In the genomic region with DNA sequence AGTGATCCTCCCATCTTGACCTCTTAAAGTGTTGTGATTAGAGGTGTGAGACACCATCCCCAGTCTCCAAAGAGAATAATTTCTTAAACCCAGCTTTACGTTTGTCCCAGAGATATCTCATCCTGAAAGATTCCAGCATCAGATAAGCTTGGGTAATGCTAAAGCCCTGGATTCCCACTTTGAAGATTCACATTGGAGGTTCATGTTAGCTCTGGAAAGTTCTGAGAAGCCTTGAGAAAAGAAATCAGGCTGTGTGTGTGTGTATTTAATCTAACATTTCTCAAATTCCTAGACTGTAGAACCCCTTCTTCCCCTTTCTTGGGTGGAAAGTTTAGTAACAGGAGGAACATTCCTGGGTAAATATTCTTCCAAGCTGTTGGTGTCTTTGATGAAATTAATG, we compare ENCODE assay signal across 28 cellular contexts. TPM values are rescaled to one million over a fixed set of nuclear protein-coding genes. Genes with fewer than 3 reads are reported as not detected.
DNase-seq lines count a peak whose midpoint lies in the region; ATAC-seq and TF ChIP-seq lines count a peak whose summit lies in the region.
"Had no signal": no experiment of that assay in that cellular context is flagged by ENCODE, and none has a peak within 500 bp of the region (broad histone marks: within the 10 kb centered on the region; RNA-seq: fewer than 3 reads in every experiment).

No MANE protein-coding gene starts in this region.

- H3K4me1 ChIP-seq in mammary epithelial cell (ENCODE audit: insufficient read depth, low read length) (peaks cover 13% of the 10 kb centered on the region), esophagus squamous epithelium (peaks cover 0 to 37% (median 7%) of the 10 kb centered on the region in 3 donors), heart right ventricle (peaks cover 2 to 59% (median 27%) of the 10 kb centered on the region in 9 donors)

- no peak overlapping the region for H3K9ac ChIP-seq in mammary epithelial cell (ENCODE audit: insufficient read depth, low read length)

- CTCF ChIA-PET in MCF 10A (lab: Yijun Ruan, JAX): interaction anchor here (0.6 kb wide), 2 partner anchors 10 to 635 kb away, joined by 3 to 4 read pairs; no protein-coding TSS in a partner anchor
- CTCF ChIA-PET in mammary epithelial cell (lab: Charles Lee; ENCODE audit: low non-redundant PET): no interaction called here

- peaks cover 51% of the 10 kb centered on the region for H3K79me2 ChIP-seq in mammary epithelial cell (ENCODE audit: insufficient read depth, low read length)

- H3K36me3 Mint-ChIP-seq in MCF 10A (ENCODE audit: insufficient read depth, unreplicated experiment) (peaks cover 32% of the 10 kb centered on the region), nephron progenitor cell (ENCODE audit: low read depth) (peaks cover 66% of the 10 kb centered on the region)
- peaks cover 15% of the 10 kb centered on the region for H3K36me3 Mint-ChIP-seq in central memory CD8-positive, alpha-beta T cell (ENCODE audit: insufficient read depth)
- H3K36me3 Mint-ChIP-seq: activated naive CD8-positive, alpha-beta T cell treated with anti-CD3 and anti-CD28 coated beads, Interleukin-2, amount 10 ng/mL, durations not matched to agents 7 days and 5 days had no signal

- H3K27me3 ChIP-seq in mammary epithelial cell (ENCODE audit: insufficient read depth, low read length) (no peaks in the 10 kb centered on the region), esophagus squamous epithelium (no peaks in the 10 kb centered on the region), heart right ventricle (no peaks in the 10 kb centered on the region)
- H3K27me3 ChIP-seq: sigmoid colon, SJSA1, upper lobe of left lung had no signal

- H3K27me3 Mint-ChIP-seq in MCF 10A (ENCODE audit: insufficient read depth, unreplicated experiment): no peaks in the 10 kb centered on the region
- no peaks in the 10 kb centered on the region for H3K27me3 Mint-ChIP-seq in central memory CD8-positive, alpha-beta T cell
- H3K27me3 Mint-ChIP-seq in nephron progenitor cell (ENCODE audit: low read depth, poor library complexity): no peaks in the 10 kb centered on the region

- no peak overlapping the region for H2AFZ ChIP-seq in mammary epithelial cell (ENCODE audit: low read depth, low read length)

- H3K27ac Mint-ChIP-seq in MCF 10A (ENCODE audit: low read depth, unreplicated experiment): peak overlapping the region; percentile 77
- peak overlapping the region; percentile 44 for H3K27ac Mint-ChIP-seq in central memory CD8-positive, alpha-beta T cell (ENCODE audit: low read depth)
- peak overlapping the region; percentile 53 for H3K27ac Mint-ChIP-seq in nephron progenitor cell
- H3K27ac Mint-ChIP-seq: activated naive CD8-positive, alpha-beta T cell treated with anti-CD3 and anti-CD28 coated beads, Interleukin-2, amount 10 ng/mL, durations not matched to agents 7 days and 5 days had no signal

- H3K4me1 Mint-ChIP-seq in MCF 10A (ENCODE audit: insufficient read depth, unreplicated experiment) (peaks cover 21% of the 10 kb centered on the region), nephron progenitor cell (peaks cover 55% of the 10 kb centered on the region)
- H3K4me1 Mint-ChIP-seq in central memory CD8-positive, alpha-beta T cell: peaks cover 14% of the 10 kb centered on the region

- H4K20me1 ChIP-seq in mammary epithelial cell (ENCODE audit: insufficient read depth, low read length): no peaks in the 10 kb centered on the region

- intact Hi-C loops in MCF 10A (cut with micrococcal nuclease): no loop called here
- intact Hi-C loops in mammary epithelial cell (cut with micrococcal nuclease): no loop called here
- intact Hi-C loops in esophagus squamous epithelium (cut with DNase I): no loop called here
- intact Hi-C loops in heart right ventricle (cut with DNase I): no loop called here

- no CpG with 5 or more reads among the region's 1 CpG for WGBS in mammary epithelial cell (ENCODE audit: low coverage, missing lambda C conversion rate)
- WGBS in esophagus squamous epithelium, 2 donors: 55 to 70% methylated on average over 1 of the region's 1 CpG
- 22 to 37% methylated on average over 1 of the region's 1 CpG for WGBS in heart right ventricle, 2 donors

- dilution Hi-C loops in mammary epithelial cell (cut with HindIII; ENCODE audit: low sequenced_read_pairs): loop anchor here (5.0 kb wide), 1 partner anchor 85 kb away; no protein-coding TSS in a partner anchor

- H3K4me3 ChIP-seq in mammary epithelial cell (replicated peaks in 1 of 3; ENCODE audit: insufficient read depth in 1 of 3, low read depth in 2 of 3, low read length in 3 of 3) (no peak overlapping the region), esophagus squamous epithelium (no peak overlapping the region), heart right ventricle (no peak overlapping the region)
- H3K4me3 ChIP-seq: sigmoid colon, SJSA1, upper lobe of left lung had no signal

- ATAC-seq in central memory CD8-positive, alpha-beta T cell (replicated peaks; ENCODE audit: extremely low read depth, poor library complexity, severe bottlenecking): no peak
- no peak for ATAC-seq in heart right ventricle
- ATAC-seq: activated T-cell treated with anti-CD3 and anti-CD28 coated beads, Interleukin-2, amount 50 U/mL, for 4 hours; left lobe of liver had no signal

- in situ Hi-C loops in mammary epithelial cell (cut with MboI; ENCODE audit: low sequenced_read_pairs in 2 of 2): no loop called here

- POLR2A ChIA-PET in MCF 10A (lab: Yijun Ruan, JAX): interaction anchor here (0.6 to 1.3 kb wide), 2 partner anchors 14 to 126 kb away, joined by 3 read pairs; no protein-coding TSS in a partner anchor

- peaks cover 6% of the 10 kb centered on the region for H3K36me3 ChIP-seq in mammary epithelial cell (ENCODE audit: insufficient read depth, low read length)
- H3K36me3 ChIP-seq in esophagus squamous epithelium: peaks cover 0 to 63% (median 0%) of the 10 kb centered on the region in 3 donors
- peaks cover 0 to 85% (median 11%) of the 10 kb centered on the region in 9 donors for H3K36me3 ChIP-seq in heart right ventricle

- H3K9me3 Mint-ChIP-seq in MCF 10A (ENCODE audit: unreplicated experiment) (no peaks in the 10 kb centered on the region), nephron progenitor cell (no peaks in the 10 kb centered on the region)
- no peaks in the 10 kb centered on the region for H3K9me3 Mint-ChIP-seq in central memory CD8-positive, alpha-beta T cell
- H3K9me3 Mint-ChIP-seq: activated naive CD8-positive, alpha-beta T cell treated with anti-CD3 and anti-CD28 coated beads, Interleukin-2, amount 10 ng/mL, durations not matched to agents 7 days and 5 days; activated T-cell treated with anti-CD3 and anti-CD28 coated beads, Interleukin-2, amount 50 U/mL, for 4 hours had no signal

- no peaks in the 10 kb centered on the region for H3K9me3 ChIP-seq in mammary epithelial cell (replicated peaks; ENCODE audit: insufficient read depth, low read length)
- no peaks in the 10 kb centered on the region for H3K9me3 ChIP-seq in esophagus squamous epithelium
- no peaks in the 10 kb centered on the region for H3K9me3 ChIP-seq in heart right ventricle
- H3K9me3 ChIP-seq: sigmoid colon, SJSA1, upper lobe of left lung had no signal

- TF ChIP-seq POLR2A in esophagus squamous epithelium (IDR thresholded peaks at IDR 0.05): no peak

- H3K4me3 Mint-ChIP-seq in MCF 10A (ENCODE audit: unreplicated experiment) (no peak overlapping the region), nephron progenitor cell (no peak overlapping the region)
- no peak overlapping the region for H3K4me3 Mint-ChIP-seq in central memory CD8-positive, alpha-beta T cell
- H3K4me3 Mint-ChIP-seq: activated naive CD8-positive, alpha-beta T cell treated with anti-CD3 and anti-CD28 coated beads, Interleukin-2, amount 10 ng/mL, durations not matched to agents 7 days and 5 days; activated T-cell treated with anti-CD3 and anti-CD28 coated beads, Interleukin-2, amount 50 U/mL, for 4 hours had no signal

- H3K4me2 ChIP-seq in mammary epithelial cell (ENCODE audit: insufficient read depth, low read depth, low read length): no peak overlapping the region

- TF ChIP-seq CTCF in MCF 10A (IDR thresholded peaks at IDR 0.05; ENCODE audit: unreplicated experiment) (no peak), mammary epithelial cell (conservative IDR thresholded peaks at IDR 0.05 in 1 of 2, IDR thresholded peaks at IDR 0.05 in 1 of 2; ENCODE audit: extremely low read depth in 1 of 2, insufficient read depth in 1 of 2, low read depth in 1 of 2, low read length in 2 of 2) (no peak), nephron progenitor cell (IDR thresholded peaks at IDR 0.05) (no peak), esophagus squamous epithelium (IDR thresholded peaks at IDR 0.05) (no peak), heart right ventricle (IDR thresholded peaks at IDR 0.05) (no peak)

- BruUV-seq in MCF 10A (replicated peaks; lab: Mats Ljungman, UMichigan) (no TSS peak), mammary epithelial cell (replicated peaks; lab: Mats Ljungman, UMichigan) (no TSS peak)

- DNase-seq in MCF 10A (ENCODE audit: unreplicated experiment) (no peak), mammary epithelial cell (no peak), nephron progenitor cell (no peak), esophagus squamous epithelium (lab: John Stamatoyannopoulos, UW) (no peak), NCI-H1092 treated with DMSO at 0.1 percent for 48 hours (lab: John Stamatoyannopoulos, UW) (no peak), heart right ventricle (no peak)
- no peak for DNase-seq in central memory CD8-positive, alpha-beta T cell (ENCODE audit: low spot score in 2 of 2)
- DNase-seq in activated CD8-positive, alpha-beta memory T cell treated with anti-CD3 and anti-CD28 coated beads for 24 hours: no peak
- DNase-seq: activated CD4-positive, alpha-beta T cell treated with anti-CD3 and anti-CD28 coated beads, Interleukin-2, amount 50 U/mL, for 1 hour; activated gamma-delta T cell; activated naive CD8-positive, alpha-beta T cell treated with anti-CD3 and anti-CD28 coated beads, Interleukin-2, amount 10 ng/mL, durations not matched to agents 7 days and 5 days; activated T-cell treated with anti-CD3 and anti-CD28 coated beads, Interleukin-2, amount 50 U/mL, for 4 hours; DMS79; effector CD4-positive, alpha-beta T cell; GDM1; GOT3; NCI-H1048; NCI-H187; NCI-H2171; NCI-H510A; sigmoid colon; stimulated activated CD4-positive, alpha-beta T cell treated with anti-CD3 and anti-CD28 coated beads, Interleukin-4, amount 100 ng/mL, for 4 hours; T1000; upper lobe of left lung had no signal

- no peak overlapping the region for H3K27ac ChIP-seq in mammary epithelial cell (ENCODE audit: insufficient read depth, low read depth, low read length)
- no peak overlapping the region for H3K27ac ChIP-seq in esophagus squamous epithelium
- peak overlapping the region in 2 of 10 donors; percentile 14 to 55 for H3K27ac ChIP-seq in heart right ventricle
- H3K27ac ChIP-seq: 22Rv1, RWPE1, sigmoid colon, SJSA1 had no signal

RNA-seq across cellular contexts. Expression of a gene that starts 18.0 kb away (rescaled TPM):
- total RNA-seq in MCF 10A (2022) (64.1 and 67.6 TPM in 2 replicates), mammary epithelial cell (10 to 100 TPM; 62.2 to 68.7 TPM), esophagus squamous epithelium (10 to 100 TPM; 30.7 to 52.3 (median 32.6) TPM), heart right ventricle (10 to 100 TPM; 53.4 to 71.4 (median 66.8) TPM)
- polyA plus RNA-seq in mammary epithelial cell (38.4 TPM), heart right ventricle (10 to 100 TPM; 13.8 to 26.0 TPM)
- 139 TPM for polyA minus RNA-seq in mammary epithelial cell
